1 cellular context compared by ENCODE assay signal in genomic region chr5:142016576-142016975, GRCh38.
TF ChIP-seq lines count a peak whose summit lies in the region.

No MANE protein-coding gene starts in this region.

TF ChIP-seq in HepG2, 621 proteins besides CTCF, POLR2A, EP300 and RAD21:
- TF ChIP-seq KIAA2018 (CRISPR knock-in tag; IDR thresholded peaks at IDR 0.05; ENCODE audit: borderline replicate concordance) = no peak
- TF ChIP-seq, protein P1, sequence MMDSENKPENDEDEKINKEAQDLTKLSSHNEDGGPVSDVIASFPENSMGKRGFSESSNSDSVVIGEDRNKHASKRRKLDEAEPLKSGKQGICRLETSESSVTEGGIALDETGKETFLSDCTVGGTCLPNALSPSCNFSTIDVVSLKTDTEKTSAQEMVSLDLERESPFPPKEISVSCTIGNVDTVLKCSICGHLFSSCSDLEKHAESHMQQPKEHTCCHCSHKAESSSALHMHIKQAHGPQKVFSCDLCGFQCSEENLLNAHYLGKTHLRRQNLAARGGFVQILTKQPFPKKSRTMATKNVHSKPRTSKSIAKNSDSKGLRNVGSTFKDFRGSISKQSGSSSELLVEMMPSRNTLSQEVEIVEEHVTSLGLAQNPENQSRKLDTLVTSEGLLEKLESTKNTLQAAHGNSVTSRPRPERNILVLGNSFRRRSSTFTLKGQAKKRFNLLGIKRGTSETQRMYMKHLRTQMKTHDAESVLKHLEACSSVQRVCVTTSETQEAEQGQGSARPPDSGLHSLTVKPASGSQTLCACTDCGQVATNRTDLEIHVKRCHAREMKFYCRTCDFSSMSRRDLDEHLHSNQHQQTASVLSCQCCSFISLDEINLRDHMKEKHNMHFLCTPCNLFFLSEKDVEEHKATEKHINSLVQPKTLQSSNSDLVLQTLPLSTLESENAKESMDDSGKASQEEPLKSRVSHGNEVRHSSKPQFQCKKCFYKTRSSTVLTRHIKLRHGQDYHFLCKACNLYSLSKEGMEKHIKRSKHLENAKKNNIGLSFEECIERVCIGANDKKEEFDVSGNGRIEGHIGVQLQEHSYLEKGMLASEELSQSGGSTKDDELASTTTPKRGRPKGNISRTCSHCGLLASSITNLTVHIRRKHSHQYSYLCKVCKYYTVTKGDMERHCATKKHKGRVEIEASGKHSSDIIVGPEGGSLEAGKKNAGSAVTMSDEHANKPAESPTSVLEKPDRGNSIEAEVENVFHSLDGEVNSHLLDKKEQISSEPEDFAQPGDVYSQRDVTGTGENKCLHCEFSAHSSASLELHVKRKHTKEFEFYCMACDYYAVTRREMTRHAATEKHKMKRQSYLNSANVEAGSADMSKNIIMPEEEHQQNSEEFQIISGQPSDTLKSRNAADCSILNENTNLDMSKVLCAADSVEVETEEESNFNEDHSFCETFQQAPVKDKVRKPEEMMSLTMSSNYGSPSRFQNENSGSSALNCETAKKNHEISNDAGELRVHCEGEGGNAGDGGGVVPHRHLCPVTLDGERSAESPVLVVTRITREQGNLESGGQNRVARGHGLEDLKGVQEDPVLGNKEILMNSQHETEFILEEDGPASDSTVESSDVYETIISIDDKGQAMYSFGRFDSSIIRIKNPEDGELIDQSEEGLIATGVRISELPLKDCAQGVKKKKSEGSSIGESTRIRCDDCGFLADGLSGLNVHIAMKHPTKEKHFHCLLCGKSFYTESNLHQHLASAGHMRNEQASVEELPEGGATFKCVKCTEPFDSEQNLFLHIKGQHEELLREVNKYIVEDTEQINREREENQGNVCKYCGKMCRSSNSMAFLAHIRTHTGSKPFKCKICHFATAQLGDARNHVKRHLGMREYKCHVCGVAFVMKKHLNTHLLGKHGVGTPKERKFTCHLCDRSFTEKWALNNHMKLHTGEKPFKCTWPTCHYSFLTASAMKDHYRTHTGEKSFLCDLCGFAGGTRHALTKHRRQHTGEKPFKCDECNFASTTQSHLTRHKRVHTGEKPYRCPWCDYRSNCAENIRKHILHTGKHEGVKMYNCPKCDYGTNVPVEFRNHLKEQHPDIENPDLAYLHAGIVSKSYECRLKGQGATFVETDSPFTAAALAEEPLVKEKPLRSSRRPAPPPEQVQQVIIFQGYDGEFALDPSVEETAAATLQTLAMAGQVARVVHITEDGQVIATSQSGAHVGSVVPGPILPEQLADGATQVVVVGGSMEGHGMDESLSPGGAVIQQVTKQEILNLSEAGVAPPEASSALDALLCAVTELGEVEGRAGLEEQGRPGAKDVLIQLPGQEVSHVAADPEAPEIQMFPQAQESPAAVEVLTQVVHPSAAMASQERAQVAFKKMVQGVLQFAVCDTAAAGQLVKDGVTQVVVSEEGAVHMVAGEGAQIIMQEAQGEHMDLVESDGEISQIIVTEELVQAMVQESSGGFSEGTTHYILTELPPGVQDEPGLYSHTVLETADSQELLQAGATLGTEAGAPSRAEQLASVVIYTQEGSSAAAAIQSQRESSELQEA (CRISPR knock-in tag; IDR thresholded peaks at IDR 0.05; ENCODE audit: not compliant biosample characterization) = no peak
- TF ChIP-seq, protein P2, sequence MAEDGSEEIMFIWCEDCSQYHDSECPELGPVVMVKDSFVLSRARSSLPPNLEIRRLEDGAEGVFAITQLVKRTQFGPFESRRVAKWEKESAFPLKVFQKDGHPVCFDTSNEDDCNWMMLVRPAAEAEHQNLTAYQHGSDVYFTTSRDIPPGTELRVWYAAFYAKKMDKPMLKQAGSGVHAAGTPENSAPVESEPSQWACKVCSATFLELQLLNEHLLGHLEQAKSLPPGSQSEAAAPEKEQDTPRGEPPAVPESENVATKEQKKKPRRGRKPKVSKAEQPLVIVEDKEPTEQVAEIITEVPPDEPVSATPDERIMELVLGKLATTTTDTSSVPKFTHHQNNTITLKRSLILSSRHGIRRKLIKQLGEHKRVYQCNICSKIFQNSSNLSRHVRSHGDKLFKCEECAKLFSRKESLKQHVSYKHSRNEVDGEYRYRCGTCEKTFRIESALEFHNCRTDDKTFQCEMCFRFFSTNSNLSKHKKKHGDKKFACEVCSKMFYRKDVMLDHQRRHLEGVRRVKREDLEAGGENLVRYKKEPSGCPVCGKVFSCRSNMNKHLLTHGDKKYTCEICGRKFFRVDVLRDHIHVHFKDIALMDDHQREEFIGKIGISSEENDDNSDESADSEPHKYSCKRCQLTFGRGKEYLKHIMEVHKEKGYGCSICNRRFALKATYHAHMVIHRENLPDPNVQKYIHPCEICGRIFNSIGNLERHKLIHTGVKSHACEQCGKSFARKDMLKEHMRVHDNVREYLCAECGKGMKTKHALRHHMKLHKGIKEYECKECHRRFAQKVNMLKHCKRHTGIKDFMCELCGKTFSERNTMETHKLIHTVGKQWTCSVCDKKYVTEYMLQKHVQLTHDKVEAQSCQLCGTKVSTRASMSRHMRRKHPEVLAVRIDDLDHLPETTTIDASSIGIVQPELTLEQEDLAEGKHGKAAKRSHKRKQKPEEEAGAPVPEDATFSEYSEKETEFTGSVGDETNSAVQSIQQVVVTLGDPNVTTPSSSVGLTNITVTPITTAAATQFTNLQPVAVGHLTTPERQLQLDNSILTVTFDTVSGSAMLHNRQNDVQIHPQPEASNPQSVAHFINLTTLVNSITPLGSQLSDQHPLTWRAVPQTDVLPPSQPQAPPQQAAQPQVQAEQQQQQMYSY (CRISPR knock-in tag; IDR thresholded peaks at IDR 0.05) = no peak
- no peak for TF ChIP-seq FOSL2 (CRISPR knock-in tag; IDR thresholded peaks at IDR 0.05)
